In genomic region chr18:9055185-9055584, GRCh38 we compare ENCODE assay signal across 8 cellular contexts. TPM values are rescaled to one million over a fixed set of nuclear protein-coding genes. Genes with fewer than 3 reads are reported as not detected.
DNase-seq lines count a peak whose midpoint lies in the region; FAIRE-seq and TF ChIP-seq lines count a peak whose summit lies in the region.

No MANE protein-coding gene starts in this region.

- TF ChIP-seq CTCF in endothelial cell of umbilical vein (IDR thresholded peaks at IDR 0.05; ENCODE audit: extremely low read depth in 1 of 2, insufficient read depth in 1 of 2, low read depth in 1 of 2, low read length in 2 of 2) (no peak), brain microvascular endothelial cell (IDR thresholded peaks at IDR 0.05; ENCODE audit: low read depth, low read length, missing control alignments) (no peak)

- peak; percentile 7 for DNase-seq in NCI-H2196 treated with DMSO at 0.1 percent for 48 hours (lab: John Stamatoyannopoulos, UW; ENCODE audit: unreplicated experiment)
- DNase-seq in NCI-H2196 (lab: John Stamatoyannopoulos, UW; ENCODE audit: unreplicated experiment): no peak
- peak; percentile 12 for DNase-seq in NCI-H460 (ENCODE audit: extremely low read depth, low read depth)
- DNase-seq in endothelial cell of umbilical vein (ENCODE audit: low read depth, low spot score): peak; percentile 81
- DNase-seq in GF-D8 (lab: John Stamatoyannopoulos, UW): no peak
- no peak for DNase-seq in brain microvascular endothelial cell
- DNase-seq in HuH-7.5 (ENCODE audit: low spot score): no peak

- H3K4me2 ChIP-seq in endothelial cell of umbilical vein (ENCODE audit: insufficient read depth, low read length) (no peak overlapping the region), skeletal muscle satellite cell (ENCODE audit: low read length) (peak overlapping the region; percentile 38)

- H3K27ac ChIP-seq in endothelial cell of umbilical vein (ENCODE audit: insufficient read depth, low read depth, low read length) (no peak overlapping the region), brain microvascular endothelial cell (no peak overlapping the region)

- no peaks in the 10 kb centered on the region for H3K9me3 ChIP-seq in endothelial cell of umbilical vein (replicated peaks; ENCODE audit: control insufficient read depth, insufficient read depth, low read length)
- peaks cover 6% of the 10 kb centered on the region for H3K9me3 ChIP-seq in skeletal muscle satellite cell (replicated peaks; ENCODE audit: low read length)

- BruUV-seq in endothelial cell of umbilical vein (replicated peaks; lab: Mats Ljungman, UMichigan): no TSS peak

- H3K4me1 ChIP-seq in endothelial cell of umbilical vein (ENCODE audit: control insufficient read depth, extremely low read depth, insufficient read depth, low read length) (peaks cover 9% of the 10 kb centered on the region), skeletal muscle satellite cell (ENCODE audit: control insufficient read depth, insufficient read depth, low read length) (peaks cover 16% of the 10 kb centered on the region)

- FAIRE-seq in endothelial cell of umbilical vein (lab: Jason Lieb, UNC): peak; percentile 76

- dilution Hi-C loops in endothelial cell of umbilical vein (cut with MboI; ENCODE audit: extremely low pct_ligation_motif_present, low sequenced_read_pairs): no loop called here

- H3K9me1 ChIP-seq in endothelial cell of umbilical vein (replicated peaks; ENCODE audit: control insufficient read depth, extremely low read depth, insufficient read depth, low read length): no peaks in the 10 kb centered on the region

- POLR2A ChIA-PET in endothelial cell of umbilical vein (lab: Charles Lee): no interaction called here

- no peaks in the 10 kb centered on the region for H3K36me3 ChIP-seq in endothelial cell of umbilical vein (ENCODE audit: control insufficient read depth in 2 of 2, extremely low read depth in 1 of 2, insufficient read depth in 2 of 2, low read length in 2 of 2)
- no peaks in the 10 kb centered on the region for H3K36me3 ChIP-seq in skeletal muscle satellite cell (ENCODE audit: insufficient read depth, low read length)
- H3K36me3 ChIP-seq in brain microvascular endothelial cell (replicated peaks): no peaks in the 10 kb centered on the region

- H3K9ac ChIP-seq in endothelial cell of umbilical vein (replicated peaks; ENCODE audit: extremely low read depth, insufficient read depth, low read length) (no peak overlapping the region), skeletal muscle satellite cell (ENCODE audit: low read depth, low read length) (peak overlapping the region; percentile 3)

- in situ Hi-C loops in brain microvascular endothelial cell (cut with HindIII; ENCODE audit: low pct_ligation_motif_present, low sequenced_read_pairs): no loop called here

- CTCF ChIA-PET in endothelial cell of umbilical vein (lab: Charles Lee): interaction anchor here (1.0 to 3.0 kb wide), 7 partner anchors 17 to 358 kb away, joined by 3 to 16 read pairs (median 4); no protein-coding TSS in a partner anchor

- no peak overlapping the region for H3K4me3 ChIP-seq in endothelial cell of umbilical vein (replicated peaks in 1 of 3; ENCODE audit: insufficient read depth in 1 of 3, low read depth in 1 of 3, low read length in 3 of 3)
- H3K4me3 ChIP-seq in skeletal muscle satellite cell (ENCODE audit: low read length): no peak overlapping the region
- no peak overlapping the region for H3K4me3 ChIP-seq in brain microvascular endothelial cell (ENCODE audit: low read depth, low read length)

- no peaks in the 10 kb centered on the region for H3K79me2 ChIP-seq in endothelial cell of umbilical vein (ENCODE audit: control insufficient read depth, insufficient read depth, low read length)

- H3K27me3 ChIP-seq in endothelial cell of umbilical vein (ENCODE audit: control insufficient read depth in 2 of 2, insufficient read depth in 2 of 2, low read length in 2 of 2): no peaks in the 10 kb centered on the region
- H3K27me3 ChIP-seq in skeletal muscle satellite cell (ENCODE audit: control insufficient read depth, insufficient read depth, low read length): no peaks in the 10 kb centered on the region
- no peaks in the 10 kb centered on the region for H3K27me3 ChIP-seq in brain microvascular endothelial cell (replicated peaks)

- peak overlapping the region; percentile 66 for H2AFZ ChIP-seq in endothelial cell of umbilical vein (ENCODE audit: low read depth, low read length)

- intact Hi-C loops in endothelial cell of umbilical vein (cut with micrococcal nuclease): loop anchor here (1.0 to 10.0 kb wide), 4 partner anchors 67 to 400 kb away; no protein-coding TSS in a partner anchor

- TF ChIP-seq POLR2A in endothelial cell of umbilical vein (IDR thresholded peaks at IDR 0.05; ENCODE audit: low read depth, low read length): no peak

- no peaks in the 10 kb centered on the region for H4K20me1 ChIP-seq in endothelial cell of umbilical vein (replicated peaks; ENCODE audit: control insufficient read depth, extremely low read depth, insufficient read depth, low read length)

TF ChIP-seq in endothelial cell of umbilical vein, 7 proteins besides CTCF, POLR2A, EP300 and RAD21:
- TF ChIP-seq FOS (IDR thresholded peaks at IDR 0.05; ENCODE audit: borderline replicate concordance, insufficient read depth, low read length) (peak; percentile 63), JUN (IDR thresholded peaks at IDR 0.05; ENCODE audit: borderline replicate concordance, insufficient read depth, insufficient read length, low read depth) (peak; percentile 40), EZH2 (IDR thresholded peaks at IDR 0.05; ENCODE audit: borderline replicate concordance, low read depth, low read length, severe bottlenecking) (no peak)

RNA-seq across cellular contexts. Expression of gene NDUFV2, which starts 47.3 kb away (rescaled TPM):
- 128 and 160 TPM in 2 replicates for total RNA-seq in NCI-H460 (2014; rRNA removed; shearing (Covaris generic))
- 189 and 212 TPM in 2 replicates for polyA plus RNA-seq in NCI-H460 (2014; cell fraction: nucleus; rRNA removed)
- total RNA-seq in endothelial cell of umbilical vein: 147 and 152 TPM in 2 replicates
- polyA plus RNA-seq in endothelial cell of umbilical vein: 49.9 and 65.7 TPM in 2 replicates
- polyA plus RNA-seq in endothelial cell of umbilical vein (2011; cell fraction: cytosol; rRNA removed): 113 and 124 TPM in 2 replicates
- 62.7 and 69.5 TPM in 2 replicates for polyA plus RNA-seq in endothelial cell of umbilical vein (2011; cell fraction: nucleus; rRNA removed)
- 131 and 161 TPM in 2 replicates for polyA plus RNA-seq in endothelial cell of umbilical vein (2012)
- 34.1 and 35.6 TPM in 2 replicates for polyA minus RNA-seq in endothelial cell of umbilical vein
- polyA minus RNA-seq in endothelial cell of umbilical vein (2011; cell fraction: cytosol; rRNA and poly(A)+ RNA removed): 33.0 TPM
- polyA minus RNA-seq in endothelial cell of umbilical vein (2011; cell fraction: nucleus; rRNA and poly(A)+ RNA removed): 70.7 and 82.1 TPM in 2 replicates
- total RNA-seq in skeletal muscle satellite cell (2012; rRNA removed): 150 and 225 TPM in 2 replicates

Comparison
In these comparisons a context has a peak if more than half of its experiments do, and no peak if none do; other contexts are left out.
1. DNase-seq: peak in NCI-H2196 treated with DMSO at 0.1 percent for 48 hours (single experiment), NCI-H460 (single experiment) and endothelial cell of umbilical vein (single experiment); none in NCI-H2196 (single experiment), GF-D8 (single experiment), brain microvascular endothelial cell (single experiment) and HuH-7.5 (single experiment).